In genomic region chr20:63309261-63310071, GRCh38 we compare ENCODE assay signal across 1 cellular context.
TF ChIP-seq lines count a peak whose summit lies in the region.

No MANE protein-coding gene starts in this region.

TF ChIP-seq in GM12878, 131 proteins besides CTCF, POLR2A, EP300 and RAD21:
- TF ChIP-seq STAT1 (conservative IDR thresholded peaks at IDR 0.05) (no peak), NR2C1 (IDR thresholded peaks at IDR 0.05) (no peak), SMC3 (IDR thresholded peaks at IDR 0.05; ENCODE audit: borderline replicate concordance, low read length) (peak; percentile 43)
